ENCODE assay signal across 8 cellular contexts in the genomic region with DNA sequence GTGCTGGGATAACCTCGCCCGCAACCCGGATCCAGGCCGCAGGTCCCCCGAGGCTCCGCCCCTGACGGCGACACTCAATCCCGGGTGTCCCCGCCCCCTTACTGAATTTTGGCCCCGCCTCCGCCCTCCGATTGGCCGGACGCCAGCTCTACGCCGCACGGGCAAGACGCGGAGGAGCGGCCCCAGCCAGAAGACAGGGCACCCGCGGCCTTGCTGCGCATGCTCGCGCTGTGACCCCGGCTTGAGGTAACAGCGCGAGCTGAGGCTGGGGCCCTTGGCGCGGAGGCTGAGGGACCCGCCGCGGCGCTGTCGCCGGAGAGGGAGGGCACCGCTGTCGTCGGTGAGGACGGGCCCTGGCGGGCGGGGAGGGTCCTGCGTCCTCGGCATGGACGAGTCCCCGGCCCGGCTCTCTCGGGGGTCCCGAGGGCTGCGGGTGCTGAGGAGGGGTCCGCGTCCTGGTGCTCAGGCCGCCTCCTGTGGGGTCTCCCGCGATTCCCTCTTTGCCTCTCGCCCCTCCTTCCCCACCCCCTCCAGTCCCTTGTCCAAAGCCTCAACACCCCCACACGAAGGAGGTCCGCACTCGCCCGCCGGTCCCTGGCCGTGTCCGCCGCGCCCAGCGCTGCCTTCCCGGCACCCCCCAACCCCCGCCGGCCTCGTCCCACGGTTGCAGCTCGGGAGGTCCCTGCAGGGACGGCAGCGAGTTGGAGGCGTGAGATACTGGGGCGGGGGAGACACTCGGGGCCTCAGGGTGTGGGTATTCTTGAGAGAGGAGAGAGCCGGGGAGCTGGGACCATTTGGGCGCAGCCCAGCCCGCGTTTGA. TPM values are rescaled to one million over a fixed set of nuclear protein-coding genes. Genes with fewer than 3 reads are reported as not detected.
DNase-seq lines count a peak whose midpoint lies in the region; TF ChIP-seq lines count a peak whose summit lies in the region.

A gene with protein sequence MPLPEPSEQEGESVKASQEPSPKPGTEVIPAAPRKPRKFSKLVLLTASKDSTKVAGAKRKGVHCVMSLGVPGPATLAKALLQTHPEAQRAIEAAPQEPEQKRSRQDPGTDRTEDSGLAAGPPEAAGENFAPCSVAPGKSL (plus strand): TSS at position 189 of the 820 bp plus-strand sequence. CDS start 13,235 bp downstream, outside the sequence.

- no peaks in the 10 kb centered on the region for H3F3A ChIP-seq in MM.1S (ENCODE audit: insufficient read depth, low read length)
- no peaks in the 10 kb centered on the region for H3F3A ChIP-seq in neural cell (ENCODE audit: insufficient read depth, low read length, poor library complexity, severe bottlenecking)

- peak in 2 of 4 donors; percentile 17 to 31 for TF ChIP-seq POLR2A in stomach (IDR thresholded peaks at IDR 0.05)

- TF ChIP-seq RAD21 in neural cell (conservative IDR thresholded peaks at IDR 0.05): no peak

- H3K36me3 ChIP-seq in ES-I3 (ENCODE audit: insufficient read depth, low read length) (no peaks in the 10 kb centered on the region), HAP-1 (replicated peaks) (no peaks in the 10 kb centered on the region; the same call in 1 of the 2 replicates), MM.1S (replicated peaks; ENCODE audit: insufficient read depth, low read length) (no peaks in the 10 kb centered on the region), neural cell (ENCODE audit: insufficient read depth, low read length) (no peaks in the 10 kb centered on the region), stomach (peaks cover 0 to 8% (median 0%) of the 10 kb centered on the region in 4 donors)

- H3K9me3 ChIP-seq in ES-I3 (ENCODE audit: control insufficient read depth, insufficient read depth, low read length): peaks cover 7% of the 10 kb centered on the region; the same call in 1 of the 2 replicates
- H3K9me3 ChIP-seq in HAP-1: peaks cover 7% of the 10 kb centered on the region; the same call in 1 of the 2 replicates
- H3K9me3 ChIP-seq in MM.1S (replicated peaks; ENCODE audit: insufficient read depth, low read length): no peaks in the 10 kb centered on the region
- H3K9me3 ChIP-seq in neural cell (ENCODE audit: low read length): no peaks in the 10 kb centered on the region
- H3K9me3 ChIP-seq in stomach: no peaks in the 10 kb centered on the region

- H3K27ac ChIP-seq in MM.1S (ENCODE audit: low read length): peak within 1 kb of the TSS; percentile 60; the same call in 1 of the 2 replicates
- peak within 1 kb of the TSS; percentile 92 for H3K27ac ChIP-seq in neural cell (ENCODE audit: low read length)
- H3K27ac ChIP-seq in stomach: peak within 1 kb of the TSS; percentile 94 to 99 (median 98)

- 0 to 1% (median 1%) methylated on average over 28 to 82 of the region's 82 CpGs for WGBS in stomach, 5 donors

- peak within 1 kb of the TSS; percentile 99 for H3K4me2 ChIP-seq in MM.1S (ENCODE audit: low read depth, low read length)
- H3K4me2 ChIP-seq in neural cell (ENCODE audit: low read length): peak within 1 kb of the TSS; percentile 89

- H3K4me3 ChIP-seq in HAP-1: peak within 1 kb of the TSS; percentile 90
- peak within 1 kb of the TSS; percentile 98 for H3K4me3 ChIP-seq in MM.1S (ENCODE audit: low read length)
- H3K4me3 ChIP-seq in neural cell (ENCODE audit: low read length): peak within 1 kb of the TSS; percentile 96
- peak within 1 kb of the TSS; percentile 82 to 96 (median 92) for H3K4me3 ChIP-seq in stomach

- no peaks in the 10 kb centered on the region for H3K27me3 ChIP-seq in HAP-1 (ENCODE audit: low read depth)
- peaks cover 10% of the 10 kb centered on the region for H3K27me3 ChIP-seq in MM.1S (replicated peaks; ENCODE audit: insufficient read depth, low read length)
- no peaks in the 10 kb centered on the region for H3K27me3 ChIP-seq in neural cell (ENCODE audit: insufficient read depth, low read depth, low read length)
- H3K27me3 ChIP-seq in stomach: no peaks in the 10 kb centered on the region

- in situ Hi-C loops in HAP-1 (cut with MboI; ENCODE audit: low sequenced_read_pairs): no loop called here

- H3K9me2 ChIP-seq in MM.1S (replicated peaks; ENCODE audit: insufficient read depth, low read length) (no peaks in the 10 kb centered on the region), neural cell (ENCODE audit: insufficient read depth, low read length) (no peaks in the 10 kb centered on the region)

- peak within 1 kb of the TSS; percentile 98 for H2AFZ ChIP-seq in MM.1S (ENCODE audit: low read length)
- peak within 1 kb of the TSS; percentile 69 for H2AFZ ChIP-seq in neural cell (ENCODE audit: low read depth, low read length)

- no peaks in the 10 kb centered on the region for H4K20me1 ChIP-seq in MM.1S (ENCODE audit: insufficient read depth, low read length)
- no peaks in the 10 kb centered on the region for H4K20me1 ChIP-seq in neural cell (ENCODE audit: insufficient read depth)

- intact Hi-C loops in stomach (cut with DNase I; ENCODE audit: low total_unique reads): no loop called here

- H3K9ac ChIP-seq in ES-I3 (ENCODE audit: low read depth, low read length): peak within 1 kb of the TSS; percentile 100
- peak within 1 kb of the TSS; percentile 88 for H3K9ac ChIP-seq in MM.1S (ENCODE audit: low read length)
- peak within 1 kb of the TSS; percentile 94 for H3K9ac ChIP-seq in neural cell (ENCODE audit: low read length)

- H3K4me1 ChIP-seq in ES-I3 (ENCODE audit: insufficient read depth, low read length) (no peaks in the 10 kb centered on the region), HAP-1 (0 out of 2 replicates have a peak, but pooled peaks cover 4% of the 10 kb centered on the region), MM.1S (ENCODE audit: low read length) (peaks cover 6% of the 10 kb centered on the region; the same call in 1 of the 2 replicates), stomach (peaks cover 10 to 22% (median 20%) of the 10 kb centered on the region in 4 donors)

- TF ChIP-seq CTCF in MM.1S (IDR thresholded peaks at IDR 0.05; ENCODE audit: low read length) (no peak), neural cell (IDR thresholded peaks at IDR 0.05; ENCODE audit: poor library complexity, severe bottlenecking) (no peak), stomach (IDR thresholded peaks at IDR 0.05) (peak in 1 of 7 experiments; percentile 33)

- H3K79me2 ChIP-seq in MM.1S (ENCODE audit: low read length) (peaks cover 11% of the 10 kb centered on the region), neural cell (replicated peaks; ENCODE audit: insufficient read depth, low read length) (peaks cover 8% of the 10 kb centered on the region)

- DNase-seq in HAP-1 (ENCODE audit: low spot score in 2 of 2): peak; percentile 92 to 98
- DNase-seq in MM.1S: peak; percentile 96
- peak; percentile 56 for DNase-seq in SIG-M5 (lab: John Stamatoyannopoulos, UW)
- peak; percentile 99 for DNase-seq in activated gamma-delta T cell (lab: John Stamatoyannopoulos, UW)
- DNase-seq in fibroblast of the conjunctiva (ENCODE audit: low read depth): peak; percentile 90
- DNase-seq in stomach: peak; percentile 100

- TF ChIP-seq EP300 in neural cell (conservative IDR thresholded peaks at IDR 0.05; ENCODE audit: poor library complexity, severe bottlenecking) (no peak), stomach (IDR thresholded peaks at IDR 0.05) (no peak)

TF ChIP-seq in neural cell, 6 proteins besides CTCF, POLR2A, EP300 and RAD21:
- TF ChIP-seq EZH2 (IDR thresholded peaks at IDR 0.05; ENCODE audit: borderline replicate concordance, insufficient read depth, low read length, poor library complexity, severe bottlenecking): no peak
- no peak for TF ChIP-seq MXI1 (conservative IDR thresholded peaks at IDR 0.05; ENCODE audit: poor library complexity, severe bottlenecking)
- no peak for TF ChIP-seq SMC3 (conservative IDR thresholded peaks at IDR 0.05; ENCODE audit: poor library complexity)
- peak; percentile 90 for TF ChIP-seq POLR2AphosphoS5 (IDR thresholded peaks at IDR 0.05)
- peak; percentile 83 for TF ChIP-seq TAF1 (IDR thresholded peaks at IDR 0.05; ENCODE audit: low read depth)
- TF ChIP-seq, protein P1, sequence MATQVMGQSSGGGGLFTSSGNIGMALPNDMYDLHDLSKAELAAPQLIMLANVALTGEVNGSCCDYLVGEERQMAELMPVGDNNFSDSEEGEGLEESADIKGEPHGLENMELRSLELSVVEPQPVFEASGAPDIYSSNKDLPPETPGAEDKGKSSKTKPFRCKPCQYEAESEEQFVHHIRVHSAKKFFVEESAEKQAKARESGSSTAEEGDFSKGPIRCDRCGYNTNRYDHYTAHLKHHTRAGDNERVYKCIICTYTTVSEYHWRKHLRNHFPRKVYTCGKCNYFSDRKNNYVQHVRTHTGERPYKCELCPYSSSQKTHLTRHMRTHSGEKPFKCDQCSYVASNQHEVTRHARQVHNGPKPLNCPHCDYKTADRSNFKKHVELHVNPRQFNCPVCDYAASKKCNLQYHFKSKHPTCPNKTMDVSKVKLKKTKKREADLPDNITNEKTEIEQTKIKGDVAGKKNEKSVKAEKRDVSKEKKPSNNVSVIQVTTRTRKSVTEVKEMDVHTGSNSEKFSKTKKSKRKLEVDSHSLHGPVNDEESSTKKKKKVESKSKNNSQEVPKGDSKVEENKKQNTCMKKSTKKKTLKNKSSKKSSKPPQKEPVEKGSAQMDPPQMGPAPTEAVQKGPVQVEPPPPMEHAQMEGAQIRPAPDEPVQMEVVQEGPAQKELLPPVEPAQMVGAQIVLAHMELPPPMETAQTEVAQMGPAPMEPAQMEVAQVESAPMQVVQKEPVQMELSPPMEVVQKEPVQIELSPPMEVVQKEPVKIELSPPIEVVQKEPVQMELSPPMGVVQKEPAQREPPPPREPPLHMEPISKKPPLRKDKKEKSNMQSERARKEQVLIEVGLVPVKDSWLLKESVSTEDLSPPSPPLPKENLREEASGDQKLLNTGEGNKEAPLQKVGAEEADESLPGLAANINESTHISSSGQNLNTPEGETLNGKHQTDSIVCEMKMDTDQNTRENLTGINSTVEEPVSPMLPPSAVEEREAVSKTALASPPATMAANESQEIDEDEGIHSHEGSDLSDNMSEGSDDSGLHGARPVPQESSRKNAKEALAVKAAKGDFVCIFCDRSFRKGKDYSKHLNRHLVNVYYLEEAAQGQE (IDR thresholded peaks at IDR 0.05; ENCODE audit: borderline replicate concordance): peak; percentile 85

RNA-seq across cellular contexts. Expression of the gene that starts here (rescaled TPM):
- 193 and 211 TPM in 2 replicates for polyA plus RNA-seq in neural cell
- polyA minus RNA-seq in neural cell: 82.0 and 95.0 TPM in 2 replicates
- total RNA-seq in stomach: 10 to 100 TPM; 19.6 to 76.4 (median 52.4) TPM
- 10 to 100 TPM; 30.1 to 43.4 (median 39.0) TPM for polyA plus RNA-seq in stomach

Comparison
In these comparisons a context has a peak if more than half of its experiments do, and no peak if none do; other contexts are left out.
1. Peak in every context shown above with its lines: DNase-seq, H3K4me3 ChIP-seq and H3K27ac ChIP-seq.